ENCODE assay signal across 20 cellular contexts in the genomic region with DNA sequence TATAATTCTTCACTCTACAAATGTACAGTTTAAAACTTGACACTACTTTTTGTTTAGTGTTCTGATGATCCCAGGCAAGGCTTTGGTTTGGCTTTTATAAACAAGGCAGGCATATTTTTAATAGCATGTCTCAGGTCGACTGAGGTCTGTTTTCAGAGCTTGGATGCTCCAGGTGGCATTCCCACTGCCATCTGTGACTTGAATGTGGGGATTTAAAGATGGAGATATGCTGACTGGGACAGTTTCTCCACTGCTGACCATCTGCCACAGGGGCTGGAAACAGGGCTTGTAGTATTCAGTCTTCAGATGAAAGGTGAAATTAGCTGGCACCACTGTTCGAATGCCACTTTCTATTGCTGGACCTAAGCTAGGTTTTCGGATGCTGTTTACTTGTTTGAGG.
"Had no signal": no experiment of that assay in that cellular context is flagged by ENCODE, and none has a peak within 500 bp of the region (broad histone marks: within the 10 kb centered on the region; RNA-seq: fewer than 3 reads in every experiment).

No MANE protein-coding gene starts in this region.

- FAIRE-seq: keratinocyte, pancreas had no signal

- H3K9me3 ChIP-seq: colonic mucosa, gastrocnemius medialis, pancreas, thyroid gland, upper lobe of right lung had no signal

- H3K4me1 ChIP-seq: colonic mucosa, esophagus squamous epithelium, gastrocnemius medialis, heart left ventricle, pancreas, thyroid gland, upper lobe of right lung had no signal

- H3K36me3 ChIP-seq: colonic mucosa, esophagus squamous epithelium, gastrocnemius medialis, heart left ventricle, pancreas, thyroid gland, upper lobe of right lung had no signal

- H3K4me3 ChIP-seq: colonic mucosa, dorsolateral prefrontal cortex, esophagus squamous epithelium, gastrocnemius medialis, heart left ventricle, pancreas, thyroid gland, upper lobe of right lung had no signal

- H3K27me3 ChIP-seq: colonic mucosa, dorsolateral prefrontal cortex, esophagus squamous epithelium, gastrocnemius medialis, heart left ventricle, pancreas, thyroid gland, upper lobe of right lung had no signal

- DNase-seq: activated CD4-positive, alpha-beta memory T cell treated with anti-CD3 and anti-CD28 coated beads, Interleukin-2, amount 10 ng/mL, durations not matched to agents 7 days and 5 days; activated CD4-positive, alpha-beta T cell treated with anti-CD3 and anti-CD28 coated beads, Interleukin-2, amount 10 ng/mL, durations not matched to agents 24 days and 14 days; activated gamma-delta T cell; activated naive CD4-positive, alpha-beta T cell treated with anti-CD3 and anti-CD28 coated beads, Interleukin-2, amount 50 U/mL, for 16 hours; aorta; colonic mucosa; effector memory CD8-positive, alpha-beta T cell; esophagus squamous epithelium; gastrocnemius medialis; heart left ventricle; left colon; nephron progenitor cell; pancreas; right cardiac atrium; stimulated activated CD4-positive, alpha-beta T cell treated with anti-CD3 and anti-CD28 coated beads, Interleukin-12 subunit alpha, Interleukin-12 subunit beta, amount 100 ng/mL, for 4 hours; stimulated activated CD4-positive, alpha-beta T cell treated with anti-CD3 and anti-CD28 coated beads, Interleukin-4, amount 100 ng/mL, for 4 hours; thyroid gland; upper lobe of right lung had no signal
